In genomic region chr4:37949636-37950426, GRCh38 we compare ENCODE assay signal across 25 cellular contexts. TPM values are rescaled to one million over a fixed set of nuclear protein-coding genes. Genes with fewer than 3 reads are reported as not detected.
DNase-seq lines count a peak whose midpoint lies in the region; ATAC-seq, FAIRE-seq and TF ChIP-seq lines count a peak whose summit lies in the region.
"Had no signal": no experiment of that assay in that cellular context is flagged by ENCODE, and none has a peak within 500 bp of the region (broad histone marks: within the 10 kb centered on the region; RNA-seq: fewer than 3 reads in every experiment).

No MANE protein-coding gene starts in this region.

- no peak overlapping the region for H3K18ac ChIP-seq in H1 (ENCODE audit: extremely low read depth, low read length)

- no peak overlapping the region for H3K4me3 Mint-ChIP-seq in T-helper 17 cell
- H3K4me3 Mint-ChIP-seq: CD14-positive monocyte; CD4-positive, alpha-beta T cell; CD8-positive, alpha-beta memory T cell had no signal

- TF ChIP-seq POLR2A in H1 (IDR thresholded peaks at IDR 0.05; ENCODE audit: control extremely low read depth in 1 of 2, low read depth in 2 of 2, low read length in 2 of 2): no peak

- no peak for ATAC-seq in T-helper 17 cell
- ATAC-seq: A549 had no signal

- no peak overlapping the region for H2BK15ac ChIP-seq in H1 (ENCODE audit: low read length)

- peak; percentile 28 for FAIRE-seq in H1 (lab: Jason Lieb, UNC)
- FAIRE-seq: A549, D721Med, GM12892 had no signal

- POLR2A ChIA-PET in H1 (lab: Charles Lee; ENCODE audit: partially characterized antibody): no interaction called here

- no peak for TF ChIP-seq CTCF in H1 (IDR thresholded peaks at IDR 0.05; ENCODE audit: control extremely low read depth in 1 of 3, insufficient read depth in 1 of 3, low read depth in 1 of 3, low read length in 3 of 3)

- H3K4me3 ChIP-seq in H1 (ENCODE audit: extremely low read depth in 1 of 4, insufficient read depth in 2 of 4, low read depth in 3 of 4, low read length in 4 of 4) (no peak overlapping the region), Karpas-422 (ENCODE audit: low read length) (no peak overlapping the region)
- H3K4me3 ChIP-seq: A549; BLaER1 treated with 17β-estradiol and CSF1 and Interleukin-3, amounts not matched to agents 10 nM and 100 nM had no signal

- H2AFZ ChIP-seq in H1 (ENCODE audit: low read length): no peak overlapping the region
- no peak overlapping the region for H2AFZ ChIP-seq in Karpas-422 (ENCODE audit: low read length)

- no peak overlapping the region for H4K91ac ChIP-seq in H1 (replicated peaks; ENCODE audit: insufficient read length, low read length)

- H3K36me3 Mint-ChIP-seq in T-helper 17 cell (ENCODE audit: low read depth): peaks cover 4% of the 10 kb centered on the region

- H3K79me2 ChIP-seq in H1 (ENCODE audit: control insufficient read depth in 1 of 2, insufficient read depth in 2 of 2, low read length in 2 of 2) (no peaks in the 10 kb centered on the region), Karpas-422 (ENCODE audit: low read length) (0 out of 2 replicates have a peak, but pooled peaks cover 6% of the 10 kb centered on the region)

- H3K27ac Mint-ChIP-seq in T-helper 17 cell: peak overlapping the region; percentile 14
- H3K27ac Mint-ChIP-seq: CD14-positive monocyte had no signal

- H4K20me1 ChIP-seq in H1 (replicated peaks in 1 of 2; ENCODE audit: control insufficient read depth in 1 of 2, insufficient read depth in 2 of 2, low read length in 2 of 2): no peaks in the 10 kb centered on the region
- H4K20me1 ChIP-seq in Karpas-422 (ENCODE audit: insufficient read depth, low read depth, low read length): no peaks in the 10 kb centered on the region
- H4K20me1 ChIP-seq: BLaER1 treated with 17β-estradiol and CSF1 and Interleukin-3, amounts not matched to agents 10 nM and 100 nM had no signal

- H3K27me3 Mint-ChIP-seq in T-helper 17 cell: no peaks in the 10 kb centered on the region
- H3K27me3 Mint-ChIP-seq: CD4-positive, alpha-beta T cell; CD8-positive, alpha-beta memory T cell had no signal

- no peak overlapping the region for H3K27ac ChIP-seq in H1 (ENCODE audit: low read depth, low read length)
- H3K27ac ChIP-seq in Karpas-422 (ENCODE audit: low read length): no peak overlapping the region
- H3K27ac ChIP-seq: A549; BLaER1 treated with 17β-estradiol and CSF1 and Interleukin-3, amounts not matched to agents 10 nM and 100 nM had no signal

- H4K8ac ChIP-seq in H1 (ENCODE audit: extremely low read depth, insufficient read depth, low read length): no peak overlapping the region

- H3K36me3 ChIP-seq in H1 (ENCODE audit: control insufficient read depth in 2 of 4, insufficient read depth in 4 of 4, low read length in 3 of 4): no peaks in the 10 kb centered on the region
- no peaks in the 10 kb centered on the region for H3K36me3 ChIP-seq in Karpas-422 (ENCODE audit: insufficient read depth, low read length)
- H3K36me3 ChIP-seq: BE2C had no signal

- no peak overlapping the region for H2BK5ac ChIP-seq in H1 (ENCODE audit: low read depth, low read length)

- 90% methylated on average over 9 of the region's 9 CpGs; no CpG with 5 or more reads in 1 of the 2 experiments for WGBS in H1 (ENCODE audit: extremely low coverage in 1 of 2, insufficient coverage in 1 of 2, insufficient read length in 1 of 2, insufficient replicate concordance in 2 of 2, low coverage in 1 of 2, low lambda C conversion rate in 2 of 2, missing lambda C conversion rate in 1 of 2), 2 experiments

- H2BK12ac ChIP-seq in H1 (ENCODE audit: low read depth, low read length): no peak overlapping the region

- peaks cover 24% of the 10 kb centered on the region for H3K4me1 Mint-ChIP-seq in T-helper 17 cell

- TF ChIP-seq RAD21 in Ishikawa (IDR thresholded peaks at IDR 0.05; ENCODE audit: low read depth) (no peak), H1 (IDR thresholded peaks at IDR 0.05 in 1 of 2, conservative IDR thresholded peaks at IDR 0.05 in 1 of 2; ENCODE audit: low read depth in 2 of 2, low read length in 2 of 2) (no peak)

- no peak for TF ChIP-seq EP300 in Ishikawa (IDR thresholded peaks at IDR 0.05; ENCODE audit: borderline replicate concordance)
- no peak for TF ChIP-seq EP300 in H1 (IDR thresholded peaks at IDR 0.05; ENCODE audit: borderline replicate concordance in 1 of 2, low read depth in 2 of 2, low read length in 2 of 2)

- H3K14ac ChIP-seq in H1 (ENCODE audit: insufficient read length): no peak overlapping the region

- no peak overlapping the region for H3K4ac ChIP-seq in H1 (replicated peaks; ENCODE audit: insufficient read length, low read depth, low read length)

- no peak overlapping the region for H3K4me2 ChIP-seq in H1 (ENCODE audit: insufficient read depth in 1 of 2, low read depth in 2 of 2, low read length in 2 of 2)
- H3K4me2 ChIP-seq in Karpas-422 (ENCODE audit: low read depth, low read length, poor library complexity, severe bottlenecking): no peak overlapping the region
- H3K4me2 ChIP-seq: A549 had no signal

- no peaks in the 10 kb centered on the region for H3K9me2 ChIP-seq in Karpas-422 (replicated peaks; ENCODE audit: insufficient read depth, low read length)

- no peak overlapping the region for H3K23ac ChIP-seq in H1 (ENCODE audit: insufficient read length)

- H3K56ac ChIP-seq in H1 (replicated peaks; ENCODE audit: insufficient read length, low read depth, low read length): no peak overlapping the region

- H2BK120ac ChIP-seq in H1 (replicated peaks; ENCODE audit: low read depth, low read length): no peak overlapping the region

- H3K4me1 ChIP-seq in H1 (replicated peaks in 1 of 4; ENCODE audit: control insufficient read depth in 3 of 4, insufficient read depth in 4 of 4, low read length in 3 of 4) (no peaks in the 10 kb centered on the region), Karpas-422 (ENCODE audit: low read length) (no peaks in the 10 kb centered on the region)
- H3K4me1 ChIP-seq: A549, BE2C had no signal

- H3K9ac ChIP-seq in H1 (replicated peaks in 1 of 4; ENCODE audit: extremely low read depth in 1 of 4, low read depth in 3 of 4, low read length in 3 of 4) (no peak overlapping the region), Karpas-422 (ENCODE audit: low read length) (no peak overlapping the region)
- H3K9ac ChIP-seq: BLaER1 treated with 17β-estradiol and CSF1 and Interleukin-3, amounts not matched to agents 10 nM and 100 nM had no signal

- H2BK20ac ChIP-seq in H1 (ENCODE audit: low read length): no peak overlapping the region

- no peaks in the 10 kb centered on the region for H3K23me2 ChIP-seq in H1 (ENCODE audit: low read depth, low read length)

- H4K5ac ChIP-seq in H1 (ENCODE audit: insufficient read length, low read depth, low read length): no peak overlapping the region

- H3K27me3 ChIP-seq in H1 (replicated peaks in 1 of 4; ENCODE audit: control insufficient read depth in 3 of 4, extremely low read depth in 1 of 4, insufficient read depth in 3 of 4, low read length in 3 of 4) (no peaks in the 10 kb centered on the region), Karpas-422 (ENCODE audit: low read length) (no peaks in the 10 kb centered on the region)
- H3K27me3 ChIP-seq: BLaER1 treated with 17β-estradiol and CSF1 and Interleukin-3, amounts not matched to agents 10 nM and 100 nM had no signal

- no peak overlapping the region for H2AK5ac ChIP-seq in H1 (ENCODE audit: low read depth, low read length)

- H3K79me1 ChIP-seq in H1 (ENCODE audit: low read depth, low read length): no peaks in the 10 kb centered on the region

- H3K9me3 ChIP-seq in T-helper 17 cell (ENCODE audit: control insufficient read depth, low read length, poor library complexity, severe bottlenecking) (no peaks in the 10 kb centered on the region), H1 (ENCODE audit: insufficient read depth in 2 of 2, low read depth in 1 of 2, low read length in 1 of 2) (no peaks in the 10 kb centered on the region), Karpas-422 (ENCODE audit: low read length) (no peaks in the 10 kb centered on the region)
- H3K9me3 ChIP-seq: A549, BE2C had no signal

- CTCF ChIA-PET in H1 (lab: Charles Lee; ENCODE audit: partially characterized antibody): no interaction called here

- DNase-seq in T-helper 17 cell (no peak), H1 (ENCODE audit: low read depth in 1 of 2, low spot score in 2 of 2) (no peak), DMS53 (lab: John Stamatoyannopoulos, UW) (no peak), Karpas-422 (no peak), NCI-H187 (lab: John Stamatoyannopoulos, UW) (no peak)
- DNase-seq: 8988T; ACHN; AML-193; BE2C; CD4-positive, alpha-beta T cell; CD8-positive, alpha-beta memory T cell; DMS 273 treated with DMSO at 0.1 percent for 48 hours; DMS79 treated with DMSO at 0.1 percent for 48 hours; GF-D8; GOT3; H7; HCEC 1CT had no signal

TF ChIP-seq in Ishikawa, 13 proteins besides CTCF, POLR2A, EP300 and RAD21 (continues in another document):
- no peak for TF ChIP-seq ZBTB7A (IDR thresholded peaks at IDR 0.05; ENCODE audit: low read depth)

TF ChIP-seq in H1, 55 proteins besides CTCF, POLR2A, EP300 and RAD21 (continues in another document):
- TF ChIP-seq CHD2 (IDR thresholded peaks at IDR 0.05; ENCODE audit: low read length): no peak

RNA-seq across cellular contexts. Expression of gene PTTG2, which starts 10.4 kb away (rescaled TPM):
- 1 to 10 TPM in 1 of 2 donors, not detected in 1; 1.5 TPM for total RNA-seq in T-helper 17 cell
- total RNA-seq in H1 (2021; fragmentation: NEBNext Ultra II Directional; extraction: Animal tissue kit (Norgen Biotek cat#: 25700)): not detected in 2 replicates
- polyA plus RNA-seq in H1 (2011; rRNA removed): not detected in 2 replicates
- not detected for polyA plus RNA-seq in H1 (2011; cell fraction: cytosol; rRNA removed)
- polyA plus RNA-seq in H1 (2011; cell fraction: nucleus; rRNA removed): not detected
- polyA plus RNA-seq in H1 (2012, experiment 1 of 2): not detected in 4 replicates
- not detected for polyA plus RNA-seq in H1 (2012, experiment 2 of 2)
- polyA plus RNA-seq in H1 (2013, experiment 1 of 2): not detected
- 0.07 TPM for polyA plus RNA-seq in H1 (2013, experiment 2 of 2)
- 0.85 TPM in 1 of 2 replicates, not detected in the other for polyA minus RNA-seq in H1 (2011; rRNA and poly(A)+ RNA removed)
- not detected for polyA minus RNA-seq in H1 (2011; cell fraction: cytosol; rRNA and poly(A)+ RNA removed)
- 1.4 TPM for polyA minus RNA-seq in H1 (2011; cell fraction: nucleus; rRNA and poly(A)+ RNA removed)
- 6.8 TPM in 1 of 2 replicates, not detected in the other for total RNA-seq in Karpas-422 (2014; rRNA removed; shearing (Covaris generic); ENCODE audit: low replicate concordance)
- total RNA-seq: Daoy, G401, H7 had no signal
- polyA plus RNA-seq: A549; CD14-positive monocyte; CD8-positive, alpha-beta memory T cell had no signal

RNA-seq across cellular contexts. Expression of gene TBC1D1, which starts 58.9 kb away (rescaled TPM):
- 10 to 100 TPM; 45.5 to 51.1 TPM for total RNA-seq in T-helper 17 cell
- 147 and 162 TPM in 2 replicates for total RNA-seq in H1 (2021; fragmentation: NEBNext Ultra II Directional; extraction: Animal tissue kit (Norgen Biotek cat#: 25700))
- polyA plus RNA-seq in H1 (2011; rRNA removed): 96.9 and 101 TPM in 2 replicates
- polyA plus RNA-seq in H1 (2011; cell fraction: cytosol; rRNA removed): 89.9 TPM
- polyA plus RNA-seq in H1 (2011; cell fraction: nucleus; rRNA removed): 105 TPM
- 111 to 141 TPM (median 124 TPM) in 4 replicates for polyA plus RNA-seq in H1 (2012, experiment 1 of 2)
- polyA plus RNA-seq in H1 (2012, experiment 2 of 2): 33.4 TPM
- 90.6 TPM for polyA plus RNA-seq in H1 (2013, experiment 1 of 2)
- polyA plus RNA-seq in H1 (2013, experiment 2 of 2): 93.6 TPM
- polyA minus RNA-seq in H1 (2011; rRNA and poly(A)+ RNA removed): 98.3 and 102 TPM in 2 replicates
- polyA minus RNA-seq in H1 (2011; cell fraction: cytosol; rRNA and poly(A)+ RNA removed): 73.0 TPM
- 70.9 TPM for polyA minus RNA-seq in H1 (2011; cell fraction: nucleus; rRNA and poly(A)+ RNA removed)
- total RNA-seq in Karpas-422 (2014; rRNA removed; shearing (Covaris generic); ENCODE audit: low replicate concordance): 30.5 and 47.9 TPM in 2 replicates
